ENCODE assay signal across 8 cellular contexts in genomic region chr19:33177417-33177976, GRCh38.
DNase-seq lines count a peak whose midpoint lies in the region; ATAC-seq lines count a peak whose summit lies in the region.

No MANE protein-coding gene starts in this region.

- peak; percentile 26 for ATAC-seq in GM21529 (IDR thresholded peaks at IDR 0.05; ENCODE audit: unreplicated experiment)

- H3K27ac ChIP-seq in substantia nigra (ENCODE audit: low read depth, low read length, poor library complexity, severe bottlenecking): peak overlapping the region; percentile 87

- DNase-seq in NCI-H524 (lab: John Stamatoyannopoulos, UW) (peak; percentile 63 to 88), NCI-H524 treated with DMSO at 0.1 percent for 48 hours (lab: John Stamatoyannopoulos, UW) (no peak), NCI-H128 (lab: John Stamatoyannopoulos, UW; ENCODE audit: unreplicated experiment) (peak; percentile 49), amniotic stem cell (lab: John Stamatoyannopoulos, UW) (peak; percentile 30), kidney glomerular epithelial cell (lab: John Stamatoyannopoulos, UW) (peak; percentile 75), substantia nigra (lab: John Stamatoyannopoulos, UW) (peak in 12 of 49 donors; percentile 56 to 86 (median 80)), superior temporal gyrus (ENCODE audit: extremely low spot score) (no peak)

Comparison
In these comparisons a context has a peak if more than half of its experiments do, and no peak if none do; other contexts are left out.
1. DNase-seq: peak in NCI-H524 (2 of 2), NCI-H128 (single experiment), amniotic stem cell (single experiment) and kidney glomerular epithelial cell (single experiment); none in NCI-H524 treated with DMSO at 0.1 percent for 48 hours (single experiment) and superior temporal gyrus (single experiment).